8 cellular contexts compared by ENCODE assay signal in the genomic region with DNA sequence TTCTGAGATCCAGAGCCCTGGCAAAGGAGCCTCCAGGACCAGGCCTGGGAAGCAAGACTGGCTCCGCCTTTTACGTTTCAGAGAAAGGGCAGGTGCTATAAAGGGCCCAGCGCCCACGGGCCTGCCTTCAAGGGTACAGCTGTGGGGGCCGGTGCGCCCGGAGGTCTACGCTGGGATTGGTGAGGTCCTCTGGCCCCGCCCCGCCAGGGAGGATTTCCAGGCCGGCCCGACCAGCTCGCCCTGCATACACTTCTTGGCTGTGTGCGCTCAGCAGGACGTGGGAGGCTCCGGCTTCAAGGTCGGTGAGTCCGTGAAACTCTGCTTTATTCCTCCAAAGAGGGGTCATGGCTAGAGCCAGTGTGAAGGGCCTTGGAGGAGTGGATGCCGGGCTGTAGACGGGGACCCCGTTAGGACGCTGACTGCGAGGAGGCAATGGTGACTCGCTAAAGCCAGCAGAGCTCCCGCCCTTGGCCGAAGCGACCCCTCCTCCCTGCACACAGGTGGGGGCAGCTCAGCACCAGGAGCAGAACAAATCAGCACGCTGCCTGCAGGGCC. TPM values are rescaled to one million over a fixed set of nuclear protein-coding genes. Genes with fewer than 3 reads are reported as not detected.
DNase-seq lines count a peak whose midpoint lies in the region; ATAC-seq and TF ChIP-seq lines count a peak whose summit lies in the region.

CKMT2 (plus strand) TSS at position 243 of the 555 bp plus-strand sequence. CDS start 17,811 bp downstream, outside the sequence.

- H3K4me1 Mint-ChIP-seq in Calu3 (ENCODE audit: low read depth, unreplicated experiment), result no peaks in the 10 kb centered on the region

- ATAC-seq in heart left ventricle, result peak; percentile 79 to 88 (median 84)
- ATAC-seq in omental fat pad (ENCODE audit: low FRiP score), result peak; percentile 95

- H3K4me1 ChIP-seq in adrenal gland (replicated peaks in 1 of 2) (peaks cover 21 to 30% of the 10 kb centered on the region in 2 donors), heart left ventricle (peaks cover 0 to 56% (median 26%) of the 10 kb centered on the region in 12 donors)

- H3K36me3 Mint-ChIP-seq in Calu3 (ENCODE audit: insufficient read depth, unreplicated experiment), result peaks cover 4% of the 10 kb centered on the region

- no peaks in the 10 kb centered on the region for H3K9me3 Mint-ChIP-seq in Calu3 (ENCODE audit: low read depth, unreplicated experiment)

- CTCF ChIA-PET in Calu3 (lab: Charles Lee), result no interaction called here

- WGBS in adrenal gland, 4 donors, result 6 to 18% (median 8%) methylated on average over 8 to 28 of the region's 28 CpGs
- 5 to 19% (median 7%) methylated on average over 15 to 28 of the region's 28 CpGs for WGBS in heart left ventricle, 4 donors

- H3K27ac ChIP-seq in adrenal gland (peak within 1 kb of the TSS; percentile 61 to 94 (median 88)), heart left ventricle (peak within 1 kb of the TSS; percentile 83 to 99 (median 92))

- peak; percentile 54 to 87 for TF ChIP-seq POLR2A in adrenal gland (IDR thresholded peaks at IDR 0.05)
- TF ChIP-seq POLR2A in heart left ventricle (IDR thresholded peaks at IDR 0.05), result peak; percentile 16 to 81

- no peak for DNase-seq in Calu3
- DNase-seq in adrenal gland, result peak; percentile 86 to 96 (median 94)
- peak; percentile 88 to 95 (median 90) for DNase-seq in heart left ventricle
- peak; percentile 51 for DNase-seq in omental fat pad (ENCODE audit: low spot score)
- DNase-seq in DMS 273 treated with DMSO at 0.1 percent for 48 hours (lab: John Stamatoyannopoulos, UW), result no peak
- DNase-seq in H4 (ENCODE audit: low spot score), result no peak
- no peak for DNase-seq in NCI-H748 (lab: John Stamatoyannopoulos, UW; ENCODE audit: unreplicated experiment)
- DNase-seq in NCI-H226, result no peak

- H3K27me3 ChIP-seq in adrenal gland, result no peaks in the 10 kb centered on the region
- H3K27me3 ChIP-seq in heart left ventricle, result no peaks in the 10 kb centered on the region

- no peaks in the 10 kb centered on the region for H3K27me3 Mint-ChIP-seq in Calu3 (ENCODE audit: unreplicated experiment)

- H3K9me3 ChIP-seq in adrenal gland (replicated peaks in 1 of 3), result no peaks in the 10 kb centered on the region
- no peaks in the 10 kb centered on the region for H3K9me3 ChIP-seq in heart left ventricle

- H3K4me3 ChIP-seq in adrenal gland, result peak within 1 kb of the TSS in 2 of 4 donors; percentile 14 to 53
- H3K4me3 ChIP-seq in heart left ventricle, result peak within 1 kb of the TSS in 11 of 12 donors; percentile 21 to 72 (median 54)

- H3K36me3 ChIP-seq in adrenal gland (replicated peaks in 1 of 2) (no peaks in the 10 kb centered on the region), heart left ventricle (no peaks in the 10 kb centered on the region)

- peak within 1 kb of the TSS; percentile 44 for H3K4me3 Mint-ChIP-seq in Calu3 (ENCODE audit: low read depth, unreplicated experiment)

- intact Hi-C loops in Calu3 (cut with micrococcal nuclease; ENCODE audit: unreplicated experiment), result no loop called here
- intact Hi-C loops in adrenal gland (cut with DNase I), result no loop called here
- intact Hi-C loops in heart left ventricle (cut with DNase I), result loop anchor here in 1 of 10 donors (5.0 kb wide), 1 partner anchor 69 kb away; the partner anchor contains the start of gene ZCCHC9

- BruUV-seq in Calu3 (replicated peaks; lab: Mats Ljungman, UMichigan), result no TSS peak

- TF ChIP-seq CTCF in Calu3 (IDR thresholded peaks at IDR 0.05; ENCODE audit: unreplicated experiment) (no peak), adrenal gland (IDR thresholded peaks at IDR 0.05) (no peak), heart left ventricle (IDR thresholded peaks at IDR 0.05) (no peak), omental fat pad (IDR thresholded peaks at IDR 0.05) (no peak)

- H3K27ac Mint-ChIP-seq in Calu3 (ENCODE audit: unreplicated experiment), result no peak within 1 kb of the TSS

RNA-seq across cellular contexts. Expression of gene CKMT2, which starts in this region (rescaled TPM):
- 0.24 TPM in 1 of 2 replicates, not detected in the other for total RNA-seq in Calu3 (2022)
- total RNA-seq in adrenal gland, result 100 to 1,000 TPM in 1 of 8 donors, 10 to 100 TPM in 7; 33.1 to 112 (median 55.9) TPM
- 100 to 1,000 TPM in 1 of 3 donors, 10 to 100 TPM in 2; 22.5 to 109 (median 47.0) TPM for polyA plus RNA-seq in adrenal gland
- 1,000 to 10,000 TPM in 8 of 9 donors, 100 to 1,000 TPM in 1; 890 to 3,872 (median 1,758) TPM for total RNA-seq in heart left ventricle
- 1,000 to 10,000 TPM; 1,102 to 2,805 TPM for polyA plus RNA-seq in heart left ventricle
- total RNA-seq in omental fat pad, result 10 to 100 TPM in 1 of 4 donors, 1 to 10 TPM in 3; 5.2 to 17.0 (median 8.4) TPM
- total RNA-seq in H4 (2014; rRNA removed; shearing (Covaris generic)), result 0.48 TPM in 1 of 2 replicates, not detected in the other

Comparison
In these comparisons a context has a peak if more than half of its experiments do, and no peak if none do; other contexts are left out.
1. RNA of gene CKMT2 (total RNA-seq): 890 to 3,872 TPM in heart left ventricle; 33.1 to 112 TPM in adrenal gland, 5.2 to 17.0 TPM in omental fat pad, 0.48 TPM in H4 and 0.24 TPM in Calu3; every median in the first group is over 4 times any median in the second.
2. RNA of gene CKMT2 (polyA plus RNA-seq): 1,102 to 2,805 TPM in heart left ventricle; 22.5 to 109 TPM in adrenal gland; every median in the first group is over 10 times any median in the second.
3. DNase-seq: peak in adrenal gland (7 of 7), heart left ventricle (5 of 5) and omental fat pad (single experiment); none in Calu3 (single experiment), DMS 273 treated with DMSO at 0.1 percent for 48 hours (single experiment), H4 (single experiment), NCI-H748 (single experiment) and NCI-H226 (single experiment).